ENCODE assay signal across 16 cellular contexts in the genomic region with DNA sequence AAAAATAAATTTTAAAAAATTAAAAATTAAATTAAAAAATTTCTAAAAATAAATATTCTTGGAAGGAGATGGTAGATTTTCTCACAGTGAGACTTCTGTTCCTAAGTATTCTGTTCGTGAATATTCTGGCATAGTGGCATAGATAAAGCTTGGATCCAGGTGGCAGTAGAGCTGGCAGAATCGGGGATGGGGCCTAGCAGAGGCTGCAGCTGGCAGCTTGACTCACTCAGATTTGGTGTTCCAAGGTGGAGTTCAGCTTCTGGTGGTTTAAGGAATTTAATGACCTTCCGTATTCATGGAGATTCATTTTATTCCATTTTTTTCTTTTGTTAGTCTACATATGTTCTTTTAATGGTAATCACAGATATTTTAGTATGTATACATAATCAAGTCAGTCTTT. TPM values are rescaled to one million over a fixed set of nuclear protein-coding genes. Genes with fewer than 3 reads are reported as not detected.
DNase-seq lines count a peak whose midpoint lies in the region; ATAC-seq and TF ChIP-seq lines count a peak whose summit lies in the region.
"Had no signal": no experiment of that assay in that cellular context is flagged by ENCODE, and none has a peak within 500 bp of the region (broad histone marks: within the 10 kb centered on the region; RNA-seq: fewer than 3 reads in every experiment).

No MANE protein-coding gene starts in this region.

- H3K4me1 Mint-ChIP-seq in natural killer cell: no peaks in the 10 kb centered on the region
- H3K4me1 Mint-ChIP-seq in stimulated activated memory B cell treated with anti-CD40 and anti-IgM and Interleukin-4, amounts not matched to agents 10 μg/mL and 1 μg/mL and 100 μg/mL, for 72 hours: no peaks in the 10 kb centered on the region
- H3K4me1 Mint-ChIP-seq: CD4-positive, CD25-positive, alpha-beta regulatory T cell; H9 had no signal

- no peaks in the 10 kb centered on the region for H3K27me3 ChIP-seq in esophagus muscularis mucosa
- H3K27me3 ChIP-seq: BLaER1 treated with 17β-estradiol and CSF1 and Interleukin-3, amounts not matched to agents 10 nM and 100 nM had no signal

- H3K27ac Mint-ChIP-seq in natural killer cell: no peak overlapping the region
- no peak overlapping the region for H3K27ac Mint-ChIP-seq in stimulated activated memory B cell treated with anti-CD40 and anti-IgM and Interleukin-4, amounts not matched to agents 10 μg/mL and 1 μg/mL and 100 μg/mL, for 72 hours
- H3K27ac Mint-ChIP-seq: CD4-positive, CD25-positive, alpha-beta regulatory T cell; H9 had no signal

- TF ChIP-seq EP300 in esophagus muscularis mucosa (IDR thresholded peaks at IDR 0.05): no peak

- intact Hi-C loops in esophagus muscularis mucosa (cut with DNase I) (no loop called here), natural killer cell (cut with micrococcal nuclease) (no loop called here)

- H3K4me3 Mint-ChIP-seq in natural killer cell: no peak overlapping the region
- H3K4me3 Mint-ChIP-seq in stimulated activated memory B cell treated with anti-CD40 and anti-IgM and Interleukin-4, amounts not matched to agents 10 μg/mL and 1 μg/mL and 100 μg/mL, for 72 hours: no peak overlapping the region
- H3K4me3 Mint-ChIP-seq: CD4-positive, CD25-positive, alpha-beta regulatory T cell; H9 had no signal

- peak overlapping the region; percentile 87 to 92 (median 88) for H3K27ac ChIP-seq in esophagus muscularis mucosa (replicated peaks in 1 of 4)
- H3K27ac ChIP-seq: 22Rv1; BLaER1 treated with 17β-estradiol and CSF1 and Interleukin-3, amounts not matched to agents 10 nM and 100 nM had no signal

- H3K4me3 ChIP-seq in esophagus muscularis mucosa: no peak overlapping the region
- H3K4me3 ChIP-seq: BLaER1 treated with 17β-estradiol and CSF1 and Interleukin-3, amounts not matched to agents 10 nM and 100 nM had no signal

- no peaks in the 10 kb centered on the region for H3K9me3 Mint-ChIP-seq in natural killer cell
- H3K9me3 Mint-ChIP-seq in stimulated activated memory B cell treated with anti-CD40 and anti-IgM and Interleukin-4, amounts not matched to agents 10 μg/mL and 1 μg/mL and 100 μg/mL, for 72 hours: no peaks in the 10 kb centered on the region
- H3K9me3 Mint-ChIP-seq: CD4-positive, CD25-positive, alpha-beta regulatory T cell; H9 had no signal

- TF ChIP-seq CTCF in esophagus muscularis mucosa (IDR thresholded peaks at IDR 0.05) (no peak), natural killer cell (IDR thresholded peaks at IDR 0.05) (no peak)

- H3K27me3 Mint-ChIP-seq in natural killer cell (ENCODE audit: low read depth in 2 of 2): no peaks in the 10 kb centered on the region
- H3K27me3 Mint-ChIP-seq in stimulated activated memory B cell treated with anti-CD40 and anti-IgM and Interleukin-4, amounts not matched to agents 10 μg/mL and 1 μg/mL and 100 μg/mL, for 72 hours: no peaks in the 10 kb centered on the region
- H3K27me3 Mint-ChIP-seq: CD4-positive, CD25-positive, alpha-beta regulatory T cell had no signal

- WGBS in esophagus muscularis mucosa: 69% methylated on average over 3 of the region's 3 CpGs

- DNase-seq in DMS 273 (lab: John Stamatoyannopoulos, UW; ENCODE audit: unreplicated experiment): peak; percentile 9
- no peak for DNase-seq in DMS 273 treated with DMSO at 0.1 percent for 48 hours (lab: John Stamatoyannopoulos, UW)
- DNase-seq in LHCN-M2 (ENCODE audit: low read depth): peak; percentile 55
- no peak for DNase-seq in esophagus muscularis mucosa (ENCODE audit: extremely low spot score)
- peak; percentile 9 for DNase-seq in pons (ENCODE audit: low spot score)
- DNase-seq in natural killer cell: no peak
- no peak for DNase-seq in NCI-H146 (lab: John Stamatoyannopoulos, UW)
- DNase-seq: ACHN; CD4-positive, CD25-positive, alpha-beta regulatory T cell; DMS53; GF-D8; GOT3; H9 had no signal

- H3K4me1 ChIP-seq in esophagus muscularis mucosa: peaks cover 0 to 60% (median 36%) of the 10 kb centered on the region in 4 donors

- H3K9me3 ChIP-seq in esophagus muscularis mucosa: no peaks in the 10 kb centered on the region

- H3K36me3 Mint-ChIP-seq in natural killer cell: no peaks in the 10 kb centered on the region
- peaks cover 41% of the 10 kb centered on the region for H3K36me3 Mint-ChIP-seq in stimulated activated memory B cell treated with anti-CD40 and anti-IgM and Interleukin-4, amounts not matched to agents 10 μg/mL and 1 μg/mL and 100 μg/mL, for 72 hours
- H3K36me3 Mint-ChIP-seq: CD4-positive, CD25-positive, alpha-beta regulatory T cell had no signal

- no peak for TF ChIP-seq POLR2A in esophagus muscularis mucosa (IDR thresholded peaks at IDR 0.05; ENCODE audit: low read depth)

- peaks cover 0 to 72% (median 36%) of the 10 kb centered on the region in 4 donors for H3K36me3 ChIP-seq in esophagus muscularis mucosa

- ATAC-seq in natural killer cell: no peak
- no peak for ATAC-seq in stimulated activated memory B cell treated with anti-CD40 and anti-IgM and Interleukin-4, amounts not matched to agents 10 μg/mL and 1 μg/mL and 100 μg/mL, for 72 hours

RNA-seq across cellular contexts. Expression of a gene that starts 19.9 kb away (rescaled TPM):
- total RNA-seq in LHCN-M2 (2014; rRNA removed) (37.7 and 39.8 TPM in 2 replicates), esophagus muscularis mucosa (100 to 1,000 TPM; 119 to 262 (median 152) TPM), natural killer cell (1 to 10 TPM; 1.2 to 2.3 (median 2.0) TPM)
- polyA plus RNA-seq in LHCN-M2 (2012): 55.3 TPM

Comparison
In these comparisons a context has a peak if more than half of its experiments do, and no peak if none do; other contexts are left out.
1. DNase-seq: peak in DMS 273 (single experiment), LHCN-M2 (single experiment) and pons (single experiment); none in DMS 273 treated with DMSO at 0.1 percent for 48 hours (single experiment), esophagus muscularis mucosa (single experiment), natural killer cell (single experiment) and NCI-H146 (single experiment).
2. RNA of a gene that starts 19.9 kb away (total RNA-seq): 119 to 262 TPM in esophagus muscularis mucosa and 37.7 to 39.8 TPM in LHCN-M2; 1.2 to 2.3 TPM in natural killer cell; every median in the first group is over 10 times any median in the second.